In the genomic region with DNA sequence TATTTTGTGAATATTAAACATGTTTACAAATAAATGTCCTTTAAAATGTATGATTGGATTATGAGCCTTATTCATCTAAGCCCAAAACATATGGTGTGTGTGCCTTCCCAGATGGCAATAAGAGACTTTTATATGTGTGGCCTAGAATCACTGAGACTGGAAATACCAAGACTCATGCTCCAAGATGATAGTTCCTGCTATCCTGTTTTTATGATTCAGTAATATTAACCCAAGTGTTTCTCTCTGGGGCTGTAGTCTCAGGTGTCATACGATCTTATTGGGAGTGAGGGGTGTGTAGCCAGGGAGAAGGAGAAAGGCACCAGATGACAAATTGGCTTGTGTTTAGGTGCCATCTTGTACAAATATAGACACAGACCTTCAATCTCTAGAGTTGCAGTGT, we compare ENCODE assay signal across 16 cellular contexts.
A peak's percentile ranks its signal among the peaks of the same experiment; 100 is the strongest.
DNase-seq lines count a peak whose midpoint lies in the region; ATAC-seq and TF ChIP-seq lines count a peak whose summit lies in the region.
"Had no signal": no experiment of that assay in that cellular context is flagged by ENCODE, and none has a peak within 500 bp of the region (broad histone marks: within the 10 kb centered on the region; RNA-seq: fewer than 3 reads in every experiment).

No MANE protein-coding gene starts in this region.

- H3K14ac ChIP-seq in mesenchymal stem cell (ENCODE audit: low read length in 2 of 2): no peak overlapping the region

- no peak overlapping the region for H4K91ac ChIP-seq in mesenchymal stem cell (ENCODE audit: low read length)

- no peak overlapping the region for H3K27ac Mint-ChIP-seq in CD14-positive monocyte
- no peak overlapping the region for H3K27ac Mint-ChIP-seq in T-helper 17 cell
- H3K27ac Mint-ChIP-seq: activated CD4-positive, alpha-beta T cell treated with anti-CD3 and anti-CD28 coated beads, Interleukin-2, amount 10 ng/mL, durations not matched to agents 24 days and 14 days; mesothelial cell of epicardium had no signal

- WGBS in mesenchymal stem cell: 71% methylated on average over 1 of the region's 1 CpG

- H3K27me3 ChIP-seq in SJCRH30 (no peaks in the 10 kb centered on the region), mesenchymal stem cell (ENCODE audit: control insufficient read depth in 1 of 2, insufficient read depth in 1 of 2, low read length in 2 of 2) (no peaks in the 10 kb centered on the region), foreskin keratinocyte (no peaks in the 10 kb centered on the region)
- H3K27me3 ChIP-seq: ascending aorta, colonic mucosa, right lobe of liver had no signal

- peaks cover 4% of the 10 kb centered on the region for H3K4me1 Mint-ChIP-seq in CD14-positive monocyte
- H3K4me1 Mint-ChIP-seq in T-helper 17 cell: peaks cover 5% of the 10 kb centered on the region
- H3K4me1 Mint-ChIP-seq: activated CD4-positive, alpha-beta T cell treated with anti-CD3 and anti-CD28 coated beads, Interleukin-2, amount 10 ng/mL, durations not matched to agents 24 days and 14 days had no signal

- no peak overlapping the region for H2BK12ac ChIP-seq in mesenchymal stem cell (ENCODE audit: low read length in 2 of 2)

- TF ChIP-seq CTCF in CD14-positive monocyte (IDR thresholded peaks at IDR 0.05) (no peak), foreskin keratinocyte (conservative IDR thresholded peaks at IDR 0.05) (no peak)

- H3K23ac ChIP-seq in mesenchymal stem cell (ENCODE audit: low read length in 2 of 2): no peak overlapping the region

- H3K4me1 ChIP-seq in SJCRH30 (peaks cover 39% of the 10 kb centered on the region), mesenchymal stem cell (ENCODE audit: control insufficient read depth, insufficient read depth, low read depth, low read length) (peaks cover 12% of the 10 kb centered on the region), foreskin keratinocyte (no peaks in the 10 kb centered on the region)
- H3K4me1 ChIP-seq: ascending aorta, colonic mucosa, right lobe of liver had no signal

- no peak overlapping the region for H3K4me2 ChIP-seq in mesenchymal stem cell (ENCODE audit: low read length, poor library complexity, severe bottlenecking)

- H3K36me3 ChIP-seq in SJCRH30: no peaks in the 10 kb centered on the region
- no peaks in the 10 kb centered on the region for H3K36me3 ChIP-seq in mesenchymal stem cell (ENCODE audit: control insufficient read depth in 1 of 2, insufficient read depth in 2 of 2, low read depth in 1 of 2, low read length in 2 of 2)
- H3K36me3 ChIP-seq: ascending aorta, colonic mucosa, right lobe of liver had no signal

- peak overlapping the region; percentile 16 for H3K27ac ChIP-seq in SJCRH30
- peak overlapping the region; percentile 16 for H3K27ac ChIP-seq in mesenchymal stem cell (ENCODE audit: low read length, poor library complexity, severe bottlenecking)
- no peak overlapping the region for H3K27ac ChIP-seq in foreskin keratinocyte
- H3K27ac ChIP-seq: ascending aorta, colonic mucosa, right lobe of liver had no signal

- H2AK5ac ChIP-seq in mesenchymal stem cell (ENCODE audit: low read length, severe bottlenecking): peak overlapping the region; percentile 35

- no peak for ATAC-seq in GM21717 (IDR thresholded peaks at IDR 0.05; ENCODE audit: unreplicated experiment)
- ATAC-seq in T-helper 17 cell: no peak
- ATAC-seq in foreskin keratinocyte: no peak

- H3K9ac ChIP-seq in mesenchymal stem cell (ENCODE audit: low read length): peak overlapping the region; percentile 30

- no peaks in the 10 kb centered on the region for H3K79me1 ChIP-seq in mesenchymal stem cell (replicated peaks; ENCODE audit: low read length, poor library complexity, severe bottlenecking)

- H2BK120ac ChIP-seq in mesenchymal stem cell (ENCODE audit: low read depth, low read length): no peak overlapping the region

- no peak overlapping the region for H3K18ac ChIP-seq in mesenchymal stem cell (ENCODE audit: low read depth in 1 of 2, low read length in 2 of 2)

- H2AFZ ChIP-seq in mesenchymal stem cell (ENCODE audit: low read depth, low read length): no peak overlapping the region

- H3K9me3 ChIP-seq in SJCRH30 (replicated peaks) (no peaks in the 10 kb centered on the region), mesenchymal stem cell (ENCODE audit: control insufficient read depth, low read length) (peaks cover 2% of the 10 kb centered on the region), T-helper 17 cell (ENCODE audit: control insufficient read depth, low read length, poor library complexity, severe bottlenecking) (no peaks in the 10 kb centered on the region)
- H3K9me3 ChIP-seq: ascending aorta, colonic mucosa, right lobe of liver had no signal

- H4K8ac ChIP-seq in mesenchymal stem cell (ENCODE audit: low read length): no peak overlapping the region

- H3K4me3 Mint-ChIP-seq in CD14-positive monocyte (no peak overlapping the region), T-helper 17 cell (no peak overlapping the region)
- H3K4me3 Mint-ChIP-seq: activated CD4-positive, alpha-beta T cell treated with anti-CD3 and anti-CD28 coated beads, Interleukin-2, amount 10 ng/mL, durations not matched to agents 24 days and 14 days; mesothelial cell of epicardium had no signal

- peaks cover 0 to 9% (median 2%) of the 10 kb centered on the region in 7 donors for H3K9me3 Mint-ChIP-seq in CD14-positive monocyte
- H3K9me3 Mint-ChIP-seq: activated CD4-positive, alpha-beta T cell treated with anti-CD3 and anti-CD28 coated beads, Interleukin-2, amount 10 ng/mL, durations not matched to agents 24 days and 14 days had no signal

- no peak overlapping the region for H2BK5ac ChIP-seq in mesenchymal stem cell (ENCODE audit: low read depth, low read length, poor library complexity, severe bottlenecking)

- H3K36me3 Mint-ChIP-seq in CD14-positive monocyte (no peaks in the 10 kb centered on the region), T-helper 17 cell (ENCODE audit: low read depth) (no peaks in the 10 kb centered on the region)

- H3K4me3 ChIP-seq in SJCRH30 (no peak overlapping the region), mesenchymal stem cell (ENCODE audit: insufficient read depth in 1 of 2, low read depth in 1 of 2, low read length in 2 of 2) (no peak overlapping the region)
- H3K4me3 ChIP-seq: ascending aorta, colonic mucosa, right lobe of liver had no signal

- H3K4ac ChIP-seq in mesenchymal stem cell (ENCODE audit: low read depth in 1 of 2, low read length in 2 of 2): no peak overlapping the region

- DNase-seq in DMS 273 treated with DMSO at 0.1 percent for 48 hours (lab: John Stamatoyannopoulos, UW) (peak; percentile 89), NCI-H1694 (lab: John Stamatoyannopoulos, UW) (peak; percentile 38), SJCRH30 (peak in 1 of 2 experiments; percentile 66), mesenchymal stem cell (no peak), CD14-positive monocyte (ENCODE audit: low spot score) (no peak), T-helper 17 cell (no peak), foreskin keratinocyte (no peak)
- DNase-seq: activated CD4-positive, alpha-beta T cell treated with anti-CD3 and anti-CD28 coated beads, Interleukin-2, amount 10 ng/mL, durations not matched to agents 24 days and 14 days; colonic mucosa; NCI-H2107; right lobe of liver; stimulated activated CD4-positive, alpha-beta T cell treated with anti-CD3 and anti-CD28 coated beads, Interleukin-4, amount 100 ng/mL, for 24 hours; stimulated activated CD8-positive, alpha-beta memory T cell treated with anti-CD3 and anti-CD28 coated beads, Interleukin-4, amount 100 ng/mL, for 48 hours had no signal

- no peak overlapping the region for H2BK15ac ChIP-seq in mesenchymal stem cell (ENCODE audit: low read depth, poor library complexity, severe bottlenecking)

- H3K27me3 Mint-ChIP-seq in CD14-positive monocyte (ENCODE audit: low read depth in 3 of 3) (no peaks in the 10 kb centered on the region), T-helper 17 cell (peaks cover 20% of the 10 kb centered on the region)

- intact Hi-C loops in CD14-positive monocyte (cut with micrococcal nuclease): no loop called here

Comparison
In these comparisons a context has a peak if more than half of its experiments do, and no peak if none do; other contexts are left out.
1. DNase-seq: peak in DMS 273 treated with DMSO at 0.1 percent for 48 hours (single experiment) and NCI-H1694 (single experiment); none in mesenchymal stem cell (single experiment), CD14-positive monocyte (single experiment), T-helper 17 cell (0 of 3) and foreskin keratinocyte (0 of 2).